In genomic region chr6:15265787-15266186, GRCh38 we compare ENCODE assay signal across 1 cellular context.
TF ChIP-seq lines count a peak whose summit lies in the region.

No MANE protein-coding gene starts in this region.

TF ChIP-seq in HepG2, 621 proteins besides CTCF, POLR2A, EP300 and RAD21:
- TF ChIP-seq, protein P1, sequence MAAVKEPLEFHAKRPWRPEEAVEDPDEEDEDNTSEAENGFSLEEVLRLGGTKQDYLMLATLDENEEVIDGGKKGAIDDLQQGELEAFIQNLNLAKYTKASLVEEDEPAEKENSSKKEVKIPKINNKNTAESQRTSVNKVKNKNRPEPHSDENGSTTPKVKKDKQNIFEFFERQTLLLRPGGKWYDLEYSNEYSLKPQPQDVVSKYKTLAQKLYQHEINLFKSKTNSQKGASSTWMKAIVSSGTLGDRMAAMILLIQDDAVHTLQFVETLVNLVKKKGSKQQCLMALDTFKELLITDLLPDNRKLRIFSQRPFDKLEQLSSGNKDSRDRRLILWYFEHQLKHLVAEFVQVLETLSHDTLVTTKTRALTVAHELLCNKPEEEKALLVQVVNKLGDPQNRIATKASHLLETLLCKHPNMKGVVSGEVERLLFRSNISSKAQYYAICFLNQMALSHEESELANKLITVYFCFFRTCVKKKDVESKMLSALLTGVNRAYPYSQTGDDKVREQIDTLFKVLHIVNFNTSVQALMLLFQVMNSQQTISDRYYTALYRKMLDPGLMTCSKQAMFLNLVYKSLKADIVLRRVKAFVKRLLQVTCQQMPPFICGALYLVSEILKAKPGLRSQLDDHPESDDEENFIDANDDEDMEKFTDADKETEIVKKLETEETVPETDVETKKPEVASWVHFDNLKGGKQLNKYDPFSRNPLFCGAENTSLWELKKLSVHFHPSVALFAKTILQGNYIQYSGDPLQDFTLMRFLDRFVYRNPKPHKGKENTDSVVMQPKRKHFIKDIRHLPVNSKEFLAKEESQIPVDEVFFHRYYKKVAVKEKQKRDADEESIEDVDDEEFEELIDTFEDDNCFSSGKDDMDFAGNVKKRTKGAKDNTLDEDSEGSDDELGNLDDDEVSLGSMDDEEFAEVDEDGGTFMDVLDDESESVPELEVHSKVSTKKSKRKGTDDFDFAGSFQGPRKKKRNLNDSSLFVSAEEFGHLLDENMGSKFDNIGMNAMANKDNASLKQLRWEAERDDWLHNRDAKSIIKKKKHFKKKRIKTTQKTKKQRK (IDR thresholded peaks at IDR 0.05; ENCODE audit: low read length) = no peak
- no peak for TF ChIP-seq RCOR2 (CRISPR knock-in tag; IDR thresholded peaks at IDR 0.05)
